ENCODE assay signal across 12 cellular contexts in genomic region chr9:134438204-134438788, GRCh38.
A peak's percentile ranks its signal among the peaks of the same experiment; 100 is the strongest.
DNase-seq lines count a peak whose midpoint lies in the region; ATAC-seq and TF ChIP-seq lines count a peak whose summit lies in the region.
"Had no signal": no experiment of that assay in that cellular context is flagged by ENCODE, and none has a peak within 500 bp of the region (broad histone marks: within the 10 kb centered on the region; RNA-seq: fewer than 3 reads in every experiment).

No MANE protein-coding gene starts in this region.

- H3K27me3 ChIP-seq in BLaER1 (no peaks in the 10 kb centered on the region; the same call in 1 of the 2 replicates), OCI-LY1 (ENCODE audit: insufficient read depth, low read length) (no peaks in the 10 kb centered on the region; the same call in 1 of the 2 replicates), foreskin keratinocyte (peaks cover 18% of the 10 kb centered on the region), parathyroid adenoma (ENCODE audit: control insufficient read depth, insufficient read depth, low read length) (no peaks in the 10 kb centered on the region)

- H3K9me3 ChIP-seq in BLaER1 (no peaks in the 10 kb centered on the region), OCI-LY1 (ENCODE audit: low read length) (no peaks in the 10 kb centered on the region), parathyroid adenoma (ENCODE audit: control insufficient read depth, low read length) (no peaks in the 10 kb centered on the region)
- H3K9me3 ChIP-seq: thoracic aorta had no signal

- H3K27ac ChIP-seq in BLaER1, result no peak overlapping the region
- no peak overlapping the region for H3K27ac ChIP-seq in OCI-LY1 (ENCODE audit: low read depth, low read length, poor library complexity, severe bottlenecking)
- no peak overlapping the region for H3K27ac ChIP-seq in foreskin keratinocyte
- H3K27ac ChIP-seq in parathyroid adenoma, result peak overlapping the region; percentile 95
- H3K27ac ChIP-seq: thoracic aorta had no signal

- H3K4me3 ChIP-seq in BLaER1 (no peak overlapping the region), OCI-LY1 (ENCODE audit: low read depth, low read length, poor library complexity, severe bottlenecking) (no peak overlapping the region), parathyroid adenoma (ENCODE audit: low read depth, low read length) (no peak overlapping the region)
- H3K4me3 ChIP-seq: thoracic aorta had no signal

- DNase-seq in foreskin keratinocyte (no peak), mesenteric fat pad (ENCODE audit: low spot score) (no peak), NK-92 (lab: John Stamatoyannopoulos, UW; ENCODE audit: unreplicated experiment) (no peak), type B pancreatic cell (ENCODE audit: extremely low spot score, unreplicated experiment) (no peak)
- DNase-seq in stimulated activated CD4-positive, alpha-beta T cell treated with anti-CD3 and anti-CD28 coated beads, Interleukin-2, amount 100 ng/mL, for 48 hours, result no peak
- DNase-seq: NCI-H1694 had no signal

- H3K27me3 Mint-ChIP-seq in type B pancreatic cell, result no peaks in the 10 kb centered on the region

- peaks cover 85% of the 10 kb centered on the region for H4K20me1 ChIP-seq in BLaER1
- no peaks in the 10 kb centered on the region for H4K20me1 ChIP-seq in OCI-LY1 (ENCODE audit: insufficient read depth, low read length)

- H3K36me3 ChIP-seq in BLaER1, result peaks cover 39% of the 10 kb centered on the region
- no peaks in the 10 kb centered on the region for H3K36me3 ChIP-seq in OCI-LY1 (ENCODE audit: insufficient read depth, low read length)
- H3K36me3 ChIP-seq in parathyroid adenoma (ENCODE audit: control insufficient read depth, insufficient read depth, low read length), result no peaks in the 10 kb centered on the region

- H3K4me2 ChIP-seq in BLaER1, result peak overlapping the region; percentile 89
- no peak overlapping the region for H3K4me2 ChIP-seq in OCI-LY1 (ENCODE audit: low read length)
- H3K4me2 ChIP-seq in parathyroid adenoma (ENCODE audit: low read length), result no peak overlapping the region

- no peak overlapping the region for H3K27ac Mint-ChIP-seq in type B pancreatic cell
- H3K27ac Mint-ChIP-seq: activated naive CD4-positive, alpha-beta T cell treated with anti-CD3 and anti-CD28 coated beads, Interleukin-2, amount 50 U/mL, for 24 hours; memory B cell had no signal

- H3K4me3 Mint-ChIP-seq in type B pancreatic cell, result no peak overlapping the region
- H3K4me3 Mint-ChIP-seq: activated naive CD4-positive, alpha-beta T cell treated with anti-CD3 and anti-CD28 coated beads, Interleukin-2, amount 50 U/mL, for 24 hours; memory B cell had no signal

- no peaks in the 10 kb centered on the region for H3K9me3 Mint-ChIP-seq in type B pancreatic cell
- H3K9me3 Mint-ChIP-seq: activated naive CD4-positive, alpha-beta T cell treated with anti-CD3 and anti-CD28 coated beads, Interleukin-2, amount 50 U/mL, for 24 hours; memory B cell had no signal

- H2AFZ ChIP-seq in OCI-LY1 (ENCODE audit: low read length) (no peak overlapping the region), parathyroid adenoma (no peak overlapping the region)

- peaks cover 40% of the 10 kb centered on the region for H3K4me1 Mint-ChIP-seq in type B pancreatic cell (ENCODE audit: unreplicated experiment)

- H3K36me3 Mint-ChIP-seq in type B pancreatic cell, result peaks cover 8% of the 10 kb centered on the region
- H3K36me3 Mint-ChIP-seq: activated naive CD4-positive, alpha-beta T cell treated with anti-CD3 and anti-CD28 coated beads, Interleukin-2, amount 50 U/mL, for 24 hours had no signal

- no peaks in the 10 kb centered on the region for H3F3A ChIP-seq in OCI-LY1 (ENCODE audit: insufficient read depth, low read length)

- TF ChIP-seq CTCF in OCI-LY1 (IDR thresholded peaks at IDR 0.05; ENCODE audit: low read length) (peak; percentile 33; the same call in 1 of the 2 replicates), foreskin keratinocyte (conservative IDR thresholded peaks at IDR 0.05) (peak; percentile 53), parathyroid adenoma (IDR thresholded peaks at IDR 0.05) (no peak), type B pancreatic cell (conservative IDR thresholded peaks at IDR 0.05) (no peak)

- no peaks in the 10 kb centered on the region for H3K9me2 ChIP-seq in OCI-LY1 (ENCODE audit: low read depth, low read length)

- ATAC-seq in foreskin keratinocyte, result peak; percentile 30

- H3K9ac ChIP-seq in BLaER1 (no peak overlapping the region), OCI-LY1 (ENCODE audit: low read length) (no peak overlapping the region), parathyroid adenoma (no peak overlapping the region)

- H3K79me2 ChIP-seq in OCI-LY1 (ENCODE audit: insufficient read depth, low read length) (no peaks in the 10 kb centered on the region), parathyroid adenoma (no peaks in the 10 kb centered on the region)

- H3K4me1 ChIP-seq in BLaER1 (peaks cover 78% of the 10 kb centered on the region), OCI-LY1 (ENCODE audit: insufficient read depth, low read length, severe bottlenecking) (no peaks in the 10 kb centered on the region), foreskin keratinocyte (no peaks in the 10 kb centered on the region), parathyroid adenoma (peaks cover 47% of the 10 kb centered on the region)

Comparison
In these comparisons a context has a peak if more than half of its experiments do, and no peak if none do; other contexts are left out.
1. CTCF ChIP-seq: peak in OCI-LY1 (single experiment) and foreskin keratinocyte (single experiment); none in parathyroid adenoma (single experiment) and type B pancreatic cell (single experiment).